Comparison of ENCODE assay signal across 35 cellular contexts in the genomic region with DNA sequence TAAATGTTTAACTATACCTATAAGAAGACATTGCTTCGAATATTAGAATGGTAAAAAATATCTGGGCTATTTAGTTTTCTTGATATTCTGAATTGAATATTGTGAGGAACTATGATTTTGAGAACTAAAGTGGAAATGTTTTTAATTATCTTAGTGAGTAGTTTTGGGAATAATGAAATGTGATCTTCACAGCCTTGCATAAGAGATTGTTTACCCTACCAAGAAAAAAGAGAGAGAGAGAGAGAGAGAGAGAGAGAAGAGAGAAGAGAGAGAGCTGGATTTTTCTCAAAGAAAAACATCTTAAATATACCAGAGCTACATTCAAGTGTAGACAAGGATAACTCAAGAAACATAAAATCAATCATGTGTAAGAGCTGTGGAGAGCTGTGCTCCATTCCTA.
"Had no signal": no experiment of that assay in that cellular context is flagged by ENCODE, and none has a peak within 500 bp of the region (broad histone marks: within the 10 kb centered on the region; RNA-seq: fewer than 3 reads in every experiment).

No MANE protein-coding gene starts in this region.

- H3K27ac Mint-ChIP-seq: activated B cell treated with CpG ODN at 0.5 μM for 24 hours; activated CD8-positive, alpha-beta memory T cell treated with anti-CD3 and anti-CD28 coated beads, Interleukin-2, amount 10 ng/mL, durations not matched to agents 7 days and 5 days; activated CD8-positive, alpha-beta T cell treated with anti-CD3 and anti-CD28 coated beads, Interleukin-2, amount 10 ng/mL, durations not matched to agents 7 days and 5 days; activated naive CD4-positive, alpha-beta T cell treated with anti-CD3 and anti-CD28 coated beads, Interleukin-2, amount 10 ng/mL, durations not matched to agents 7 days and 5 days; activated naive CD4-positive, alpha-beta T cell treated with anti-CD3 and anti-CD28 coated beads, Interleukin-2, amount 50 U/mL, for 72 hours; activated naive CD8-positive, alpha-beta T cell treated with anti-CD3 and anti-CD28 coated beads, Interleukin-2, amount 10 ng/mL, durations not matched to agents 7 days and 5 days; activated T-helper 1 cell treated with anti-CD3 and anti-CD28 coated beads, Interleukin-12 subunit alpha, Interleukin-12 subunit beta, Interleukin-2, Interleukin-4 antibody, amounts not matched to agents 30 ng/mL and 10 ng/mL and 1 ng/mL, durations not matched to agents 14 hours and 24 hours and 36 hours; activated T-helper 2 cell treated with anti-CD3 and anti-CD28 coated beads, Interferon-gamma antibody, Interleukin-2, Interleukin-4, amounts not matched to agents 10 μg/mL and 5 μg/mL and 100 μg/mL, durations not matched to agents 14 hours and 24 hours and 36 hours; dendritic cell treated with granulocyte-macrophage colony-stimulating factor and Interleukin-4, amounts not matched to agents 40 ng/mL and 50 ng/mL, for 4 days; effector memory CD8-positive, alpha-beta T cell; T-helper 17 cell; T-helper 2 cell treated with Interferon-gamma antibody and Interleukin-4, amounts not matched to agents 5 μg/mL and 100 μg/mL, for 36 hours had no signal

- H3K27me3 Mint-ChIP-seq: activated B cell treated with CpG ODN at 0.5 μM for 24 hours; activated CD8-positive, alpha-beta memory T cell treated with anti-CD3 and anti-CD28 coated beads, Interleukin-2, amount 10 ng/mL, durations not matched to agents 7 days and 5 days; activated naive CD4-positive, alpha-beta T cell treated with anti-CD3 and anti-CD28 coated beads, Interleukin-2, amount 10 ng/mL, durations not matched to agents 7 days and 5 days; dendritic cell treated with granulocyte-macrophage colony-stimulating factor and Interleukin-4, amounts not matched to agents 40 ng/mL and 50 ng/mL, for 4 days; effector memory CD8-positive, alpha-beta T cell had no signal

- H3K4me1 Mint-ChIP-seq: activated B cell treated with CpG ODN at 0.5 μM for 24 hours; activated CD8-positive, alpha-beta memory T cell treated with anti-CD3 and anti-CD28 coated beads, Interleukin-2, amount 10 ng/mL, durations not matched to agents 7 days and 5 days; activated naive CD4-positive, alpha-beta T cell treated with anti-CD3 and anti-CD28 coated beads, Interleukin-2, amount 10 ng/mL, durations not matched to agents 7 days and 5 days; activated naive CD8-positive, alpha-beta T cell treated with anti-CD3 and anti-CD28 coated beads, Interleukin-2, amount 10 ng/mL, durations not matched to agents 7 days and 5 days; central memory CD8-positive, alpha-beta T cell had no signal

- DNase-seq: activated B cell treated with CpG ODN at 0.5 μM for 24 hours; activated CD4-positive, alpha-beta T cell treated with anti-CD3 and anti-CD28 coated beads for 48 hours; activated CD4-positive, alpha-beta T cell treated with anti-CD3 and anti-CD28 coated beads, Interleukin-2, amount 50 U/mL, for 1 hour; activated CD4-positive, alpha-beta T cell treated with anti-CD3 and anti-CD28 coated beads, Interleukin-2, amount 50 U/mL, for 48 hours; activated CD8-positive, alpha-beta memory T cell treated with anti-CD3 and anti-CD28 coated beads, Interleukin-2, amount 10 ng/mL, durations not matched to agents 7 days and 5 days; activated CD8-positive, alpha-beta memory T cell treated with anti-CD3 and anti-CD28 coated beads, Interleukin-2, amount 50 U/mL, for 4 hours; activated CD8-positive, alpha-beta T cell treated with anti-CD3 and anti-CD28 coated beads, Interleukin-2, amount 10 ng/mL, durations not matched to agents 7 days and 5 days; activated effector memory CD4-positive, alpha-beta T cell treated with anti-CD3 and anti-CD28 coated beads, Interleukin-2, amount 50 U/mL, for 16 hours; activated naive CD4-positive, alpha-beta T cell treated with anti-CD3 and anti-CD28 coated beads, Interleukin-2, amount 10 ng/mL, durations not matched to agents 7 days and 5 days; activated naive CD8-positive, alpha-beta T cell treated with anti-CD3 and anti-CD28 coated beads, Interleukin-2, amount 10 ng/mL, durations not matched to agents 7 days and 5 days; activated T-cell treated with anti-CD3 and anti-CD28 coated beads, Interleukin-2, amount 50 U/mL, for 1 hour; activated T-cell treated with anti-CD3 and anti-CD28 coated beads, Interleukin-2, amount 50 U/mL, for 48 hours; amniotic stem cell; anterior cingulate cortex; brain microvascular endothelial cell; dorsolateral prefrontal cortex; effector memory CD8-positive, alpha-beta T cell; esophagus squamous epithelium; foreskin keratinocyte; gastrocnemius medialis; glutamatergic neuron; heart left ventricle; T-helper 1 cell; T-helper 17 cell; T1000; WERI-Rb-1 had no signal

- H3K36me3 Mint-ChIP-seq: activated CD8-positive, alpha-beta memory T cell treated with anti-CD3 and anti-CD28 coated beads, Interleukin-2, amount 10 ng/mL, durations not matched to agents 7 days and 5 days; activated naive CD4-positive, alpha-beta T cell treated with anti-CD3 and anti-CD28 coated beads, Interleukin-2, amount 10 ng/mL, durations not matched to agents 7 days and 5 days; activated naive CD8-positive, alpha-beta T cell treated with anti-CD3 and anti-CD28 coated beads, Interleukin-2, amount 10 ng/mL, durations not matched to agents 7 days and 5 days had no signal

- H3K9me3 Mint-ChIP-seq: activated naive CD4-positive, alpha-beta T cell treated with anti-CD3 and anti-CD28 coated beads, Interleukin-2, amount 10 ng/mL, durations not matched to agents 7 days and 5 days; activated naive CD8-positive, alpha-beta T cell treated with anti-CD3 and anti-CD28 coated beads, Interleukin-2, amount 10 ng/mL, durations not matched to agents 7 days and 5 days; activated T-helper 1 cell treated with anti-CD3 and anti-CD28 coated beads, Interleukin-12 subunit alpha, Interleukin-12 subunit beta, Interleukin-2, Interleukin-4 antibody, amounts not matched to agents 30 ng/mL and 10 ng/mL and 1 ng/mL, durations not matched to agents 14 hours and 24 hours and 36 hours; activated T-helper 2 cell treated with anti-CD3 and anti-CD28 coated beads, Interferon-gamma antibody, Interleukin-2, Interleukin-4, amounts not matched to agents 10 μg/mL and 5 μg/mL and 100 μg/mL, durations not matched to agents 14 hours and 24 hours and 36 hours; central memory CD8-positive, alpha-beta T cell; T-helper 2 cell treated with Interferon-gamma antibody and Interleukin-4, amounts not matched to agents 5 μg/mL and 100 μg/mL, for 36 hours had no signal

- H3K27me3 ChIP-seq: brain microvascular endothelial cell, dorsolateral prefrontal cortex, esophagus squamous epithelium, foreskin keratinocyte, gastrocnemius medialis, heart left ventricle had no signal

- H3K4me1 ChIP-seq: esophagus squamous epithelium, foreskin keratinocyte, gastrocnemius medialis, heart left ventricle had no signal

- H3K9me3 ChIP-seq: esophagus squamous epithelium had no signal

- H3K4me3 Mint-ChIP-seq: activated B cell treated with CpG ODN at 0.5 μM for 24 hours; activated CD8-positive, alpha-beta memory T cell treated with anti-CD3 and anti-CD28 coated beads, Interleukin-2, amount 10 ng/mL, durations not matched to agents 7 days and 5 days; activated CD8-positive, alpha-beta T cell treated with anti-CD3 and anti-CD28 coated beads, Interleukin-2, amount 10 ng/mL, durations not matched to agents 7 days and 5 days; activated naive CD4-positive, alpha-beta T cell treated with anti-CD3 and anti-CD28 coated beads, Interleukin-2, amount 10 ng/mL, durations not matched to agents 7 days and 5 days; activated naive CD8-positive, alpha-beta T cell treated with anti-CD3 and anti-CD28 coated beads, Interleukin-2, amount 10 ng/mL, durations not matched to agents 7 days and 5 days; activated T-helper 1 cell treated with anti-CD3 and anti-CD28 coated beads, Interleukin-12 subunit alpha, Interleukin-12 subunit beta, Interleukin-2, Interleukin-4 antibody, amounts not matched to agents 30 ng/mL and 10 ng/mL and 1 ng/mL, durations not matched to agents 14 hours and 24 hours and 36 hours; central memory CD8-positive, alpha-beta T cell; dendritic cell treated with granulocyte-macrophage colony-stimulating factor and Interleukin-4, amounts not matched to agents 40 ng/mL and 50 ng/mL, for 4 days; effector memory CD8-positive, alpha-beta T cell; T-helper 17 cell; T-helper 2 cell treated with Interferon-gamma antibody and Interleukin-4, amounts not matched to agents 5 μg/mL and 100 μg/mL, for 36 hours had no signal

- ATAC-seq: activated CD4-positive, CD25-positive, alpha-beta regulatory T cell treated with anti-CD3 and anti-CD28 coated beads, Interleukin-2, amount 50 U/mL, for 24 hours; activated CD8-positive, alpha-beta memory T cell treated with anti-CD3 and anti-CD28 coated beads, Interleukin-2, amount 10 ng/mL, durations not matched to agents 7 days and 5 days; activated CD8-positive, alpha-beta T cell treated with anti-CD3 and anti-CD28 coated beads, Interleukin-2, amount 10 ng/mL, durations not matched to agents 7 days and 5 days; activated naive CD4-positive, alpha-beta T cell treated with anti-CD3 and anti-CD28 coated beads, Interleukin-2, amount 50 U/mL, for 72 hours; effector memory CD8-positive, alpha-beta T cell; foreskin keratinocyte; gastrocnemius medialis; heart left ventricle; T-helper 17 cell had no signal

- H3K27ac ChIP-seq: brain microvascular endothelial cell, coronary artery, dorsolateral prefrontal cortex, epithelial cell of prostate, esophagus squamous epithelium, foreskin keratinocyte, gastrocnemius medialis, heart left ventricle, WERI-Rb-1 had no signal

- H3K36me3 ChIP-seq: brain microvascular endothelial cell, esophagus squamous epithelium, gastrocnemius medialis, heart left ventricle, WERI-Rb-1 had no signal

- H3K4me3 ChIP-seq: coronary artery, dorsolateral prefrontal cortex, esophagus squamous epithelium, gastrocnemius medialis, heart left ventricle had no signal
